Comparison of ENCODE assay signal across 18 cellular contexts in the genomic region with DNA sequence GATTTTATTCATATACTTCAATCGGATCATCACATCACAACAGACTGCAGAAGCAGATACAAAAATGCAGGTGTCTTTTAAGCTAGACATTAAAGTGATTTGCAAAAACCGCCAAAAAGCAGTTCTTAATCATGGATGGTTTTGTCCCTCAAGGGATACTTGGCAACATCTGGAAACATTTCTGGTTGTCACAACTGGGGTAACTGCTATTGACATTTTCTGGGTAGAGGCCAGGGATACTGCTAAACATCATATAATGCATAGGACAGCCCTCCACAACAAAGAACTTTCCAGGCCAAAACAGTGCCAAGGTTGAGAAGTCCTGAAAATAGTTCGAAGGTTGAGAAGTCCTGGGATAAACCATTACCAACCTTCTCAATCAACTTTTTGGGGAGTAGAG.
DNase-seq lines count a peak whose midpoint lies in the region; ATAC-seq and TF ChIP-seq lines count a peak whose summit lies in the region.
"Had no signal": no experiment of that assay in that cellular context is flagged by ENCODE, and none has a peak within 500 bp of the region (broad histone marks: within the 10 kb centered on the region; RNA-seq: fewer than 3 reads in every experiment).

No MANE protein-coding gene starts in this region.

- H4K20me1 ChIP-seq in fibroblast of lung (ENCODE audit: control insufficient read depth, extremely low read depth, insufficient read depth, low read length), result no peaks in the 10 kb centered on the region

- H3K4me1 Mint-ChIP-seq in activated naive CD4-positive, alpha-beta T cell treated with anti-CD3 and anti-CD28 coated beads, Interleukin-2, amount 50 U/mL, for 24 hours, result peaks cover 44% of the 10 kb centered on the region
- H3K4me1 Mint-ChIP-seq: GM23338 had no signal

- DNase-seq in activated naive CD4-positive, alpha-beta T cell (lab: John Stamatoyannopoulos, UW), result no peak
- peak; percentile 52 for DNase-seq in RPMI7951 (ENCODE audit: low read depth)
- DNase-seq in fibroblast of lung (ENCODE audit: low read depth in 2 of 2), result no peak
- no peak for DNase-seq in NCI-H2029 (lab: John Stamatoyannopoulos, UW)
- no peak for DNase-seq in activated CD8-positive, alpha-beta memory T cell treated with anti-CD3 and anti-CD28 coated beads for 24 hours
- DNase-seq in posterior cingulate gyrus, result no peak
- DNase-seq: AML-193; Calu3; CD4-positive, alpha-beta T cell; DMS79; KG1; NCI-H1092; NCI-H1694; NCI-H345; SIG-M5 had no signal

- H3K4me3 ChIP-seq in fibroblast of lung (replicated peaks in 1 of 4; ENCODE audit: control extremely low read depth in 1 of 4, insufficient read depth in 1 of 4, low read depth in 3 of 4, low read length in 4 of 4), result no peak overlapping the region
- H3K4me3 ChIP-seq: GM23338 had no signal

- no peaks in the 10 kb centered on the region for H3K9me3 Mint-ChIP-seq in activated naive CD4-positive, alpha-beta T cell treated with anti-CD3 and anti-CD28 coated beads, Interleukin-2, amount 50 U/mL, for 24 hours
- H3K9me3 Mint-ChIP-seq: CD4-positive, alpha-beta T cell; GM23338 had no signal

- no peak for ATAC-seq in GM18907 (IDR thresholded peaks at IDR 0.05; ENCODE audit: unreplicated experiment)
- ATAC-seq: GM23338 had no signal

- no peaks in the 10 kb centered on the region for H3K36me3 ChIP-seq in fibroblast of lung (ENCODE audit: control insufficient read depth, insufficient read depth, low read length)

- H3K4me2 ChIP-seq in fibroblast of lung (ENCODE audit: extremely low read depth, insufficient read depth, low read length), result peak overlapping the region; percentile 13
- H3K4me2 ChIP-seq: GM23338 had no signal

- H2AFZ ChIP-seq in fibroblast of lung (ENCODE audit: low read length), result no peak overlapping the region
- H2AFZ ChIP-seq: GM23338 had no signal

- no peaks in the 10 kb centered on the region for H3K9me3 ChIP-seq in fibroblast of lung (ENCODE audit: control insufficient read depth, insufficient read depth, low read depth, low read length)

- TF ChIP-seq CTCF in fibroblast of lung (conservative IDR thresholded peaks at IDR 0.05 in 1 of 2, IDR thresholded peaks at IDR 0.05 in 1 of 2; ENCODE audit: low read depth in 1 of 2, low read length in 2 of 2), result no peak

- H3K79me2 ChIP-seq in fibroblast of lung (ENCODE audit: control insufficient read depth, insufficient read depth, low read length), result peaks cover 5% of the 10 kb centered on the region

- H3K36me3 Mint-ChIP-seq in activated naive CD4-positive, alpha-beta T cell treated with anti-CD3 and anti-CD28 coated beads, Interleukin-2, amount 50 U/mL, for 24 hours, result peaks cover 26% of the 10 kb centered on the region

- H3K4me3 Mint-ChIP-seq in activated naive CD4-positive, alpha-beta T cell treated with anti-CD3 and anti-CD28 coated beads, Interleukin-2, amount 50 U/mL, for 24 hours, result no peak overlapping the region
- H3K4me3 Mint-ChIP-seq: CD4-positive, alpha-beta T cell; GM23338 had no signal

- no peak overlapping the region for H3K9ac ChIP-seq in fibroblast of lung (ENCODE audit: insufficient read depth, low read length)

- no peak overlapping the region for H3K27ac ChIP-seq in fibroblast of lung (ENCODE audit: insufficient read depth, low read length)

- peak overlapping the region; percentile 23 for H3K27ac Mint-ChIP-seq in activated naive CD4-positive, alpha-beta T cell treated with anti-CD3 and anti-CD28 coated beads, Interleukin-2, amount 50 U/mL, for 24 hours
- H3K27ac Mint-ChIP-seq: CD4-positive, alpha-beta T cell had no signal

- intact Hi-C loops in posterior cingulate gyrus (cut with DNase I), result no loop called here

- no peaks in the 10 kb centered on the region for H3K27me3 ChIP-seq in fibroblast of lung (ENCODE audit: control insufficient read depth, insufficient read depth, low read length)

- no peaks in the 10 kb centered on the region for H3K27me3 Mint-ChIP-seq in activated naive CD4-positive, alpha-beta T cell treated with anti-CD3 and anti-CD28 coated beads, Interleukin-2, amount 50 U/mL, for 24 hours
- H3K27me3 Mint-ChIP-seq: CD4-positive, alpha-beta T cell had no signal

- peaks cover 7% of the 10 kb centered on the region for H3K4me1 ChIP-seq in fibroblast of lung (ENCODE audit: control insufficient read depth, extremely low read depth, insufficient read depth, low read length)
